Comparison of ENCODE assay signal across 8 cellular contexts in the genomic region with DNA sequence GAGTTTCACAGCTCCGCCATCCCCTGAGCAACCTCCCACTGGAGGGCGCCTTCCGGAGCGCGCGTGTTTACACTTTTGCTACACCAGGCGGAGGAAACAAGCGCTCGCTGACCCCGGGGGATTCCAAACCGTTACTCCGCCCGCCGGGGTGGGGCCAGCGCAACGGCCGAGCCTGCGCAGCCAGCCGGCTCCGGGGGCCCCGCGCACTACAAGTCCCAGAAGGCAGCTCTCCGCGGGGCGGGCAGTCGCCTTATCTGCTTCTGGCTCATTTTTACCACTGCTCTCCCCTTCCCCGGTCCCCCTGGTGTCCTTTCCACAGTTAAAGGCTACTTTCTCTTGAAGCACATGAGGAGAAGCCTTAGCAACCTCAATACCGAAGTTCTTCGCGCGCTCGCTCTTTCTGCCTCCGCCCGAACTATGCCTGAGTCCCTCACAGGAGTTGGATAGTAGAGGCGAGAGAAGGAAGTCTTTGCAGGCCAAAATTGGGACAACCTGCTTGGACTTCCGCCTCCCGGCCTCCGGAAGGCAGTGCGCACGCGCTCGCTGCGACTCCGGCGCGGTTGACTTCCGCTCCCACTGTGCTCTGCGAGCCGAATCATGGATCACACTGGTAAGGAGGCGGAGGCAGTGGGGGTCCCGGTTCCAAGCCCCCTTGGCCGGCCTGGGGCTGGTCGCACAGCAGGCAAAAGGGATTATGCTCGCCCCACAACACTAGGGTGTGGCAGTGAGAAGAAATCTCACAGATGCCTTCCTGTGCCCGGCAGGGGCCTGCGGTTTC. TPM values are rescaled to one million over a fixed set of nuclear protein-coding genes. Genes with fewer than 3 reads are reported as not detected.
DNase-seq lines count a peak whose midpoint lies in the region; ATAC-seq and TF ChIP-seq lines count a peak whose summit lies in the region.

A gene with protein sequence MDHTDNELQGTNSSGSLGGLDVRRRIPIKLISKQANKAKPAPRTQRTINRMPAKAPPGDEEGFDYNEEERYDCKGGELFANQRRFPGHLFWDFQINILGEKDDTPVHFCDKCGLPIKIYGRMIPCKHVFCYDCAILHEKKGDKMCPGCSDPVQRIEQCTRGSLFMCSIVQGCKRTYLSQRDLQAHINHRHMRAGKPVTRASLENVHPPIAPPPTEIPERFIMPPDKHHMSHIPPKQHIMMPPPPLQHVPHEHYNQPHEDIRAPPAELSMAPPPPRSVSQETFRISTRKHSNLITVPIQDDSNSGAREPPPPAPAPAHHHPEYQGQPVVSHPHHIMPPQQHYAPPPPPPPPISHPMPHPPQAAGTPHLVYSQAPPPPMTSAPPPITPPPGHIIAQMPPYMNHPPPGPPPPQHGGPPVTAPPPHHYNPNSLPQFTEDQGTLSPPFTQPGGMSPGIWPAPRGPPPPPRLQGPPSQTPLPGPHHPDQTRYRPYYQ (plus strand): TSS at position 576 of the 778 bp plus-strand sequence. CDS start 22 bp downstream, at position 598.

- peak; percentile 94 for ATAC-seq in GM23338
- peak; percentile 95 for ATAC-seq in naive thymus-derived CD4-positive, alpha-beta T cell
- ATAC-seq in stimulated activated naive B cell treated with anti-CD40 and anti-IgM and Interleukin-4, amounts not matched to agents 10 μg/mL and 1 μg/mL and 100 μg/mL, for 72 hours (replicated peaks): peak; percentile 91 to 92

- H3K27ac ChIP-seq in GM23338 (ENCODE audit: low read depth) (peak within 1 kb of the TSS; percentile 98), fibroblast of lung (ENCODE audit: insufficient read depth, low read length) (peak within 1 kb of the TSS; percentile 98)
- peak within 1 kb of the TSS; percentile 99 for H3K27ac ChIP-seq in naive thymus-derived CD4-positive, alpha-beta T cell (ENCODE audit: low read depth, low read length)

- TF ChIP-seq CTCF in GM23338 (conservative IDR thresholded peaks at IDR 0.05; ENCODE audit: low read depth in 2 of 2) (peak in 1 of 2 experiments; percentile 67; a peak in 3 of 4 replicates), fibroblast of lung (conservative IDR thresholded peaks at IDR 0.05 in 1 of 2, IDR thresholded peaks at IDR 0.05 in 1 of 2; ENCODE audit: low read depth in 1 of 2, low read length in 2 of 2) (peak; percentile 67 to 70)

- H3K9me3 Mint-ChIP-seq in GM23338: no peaks in the 10 kb centered on the region
- H3K9me3 Mint-ChIP-seq in naive thymus-derived CD4-positive, alpha-beta T cell: no peaks in the 10 kb centered on the region
- no peaks in the 10 kb centered on the region for H3K9me3 Mint-ChIP-seq in stimulated activated naive B cell treated with anti-CD40 and anti-IgM and Interleukin-4, amounts not matched to agents 10 μg/mL and 1 μg/mL and 100 μg/mL, for 72 hours

- peak within 1 kb of the TSS; percentile 100 for H3K27ac Mint-ChIP-seq in GM23338
- H3K27ac Mint-ChIP-seq in naive thymus-derived CD4-positive, alpha-beta T cell: peak within 1 kb of the TSS; percentile 99 to 100 (median 100)
- peak within 1 kb of the TSS; percentile 99 for H3K27ac Mint-ChIP-seq in stimulated activated naive B cell treated with anti-CD40 and anti-IgM and Interleukin-4, amounts not matched to agents 10 μg/mL and 1 μg/mL and 100 μg/mL, for 72 hours

- H3K4me2 ChIP-seq in GM23338 (peak within 1 kb of the TSS; percentile 96), fibroblast of lung (ENCODE audit: extremely low read depth, insufficient read depth, low read length) (peak within 1 kb of the TSS; percentile 97)

- H3K36me3 ChIP-seq in GM23338 (ENCODE audit: insufficient read depth): peaks cover under 1% of the 10 kb centered on the region; the same call in 1 of the 2 replicates
- H3K36me3 ChIP-seq in fibroblast of lung (ENCODE audit: control insufficient read depth, insufficient read depth, low read length): no peaks in the 10 kb centered on the region
- peaks cover 0 to 7% (median 0%) of the 10 kb centered on the region in 3 experiments for H3K36me3 ChIP-seq in naive thymus-derived CD4-positive, alpha-beta T cell (ENCODE audit: control insufficient read depth in 2 of 3, insufficient read depth in 3 of 3, low read length in 3 of 3)

- no peaks in the 10 kb centered on the region for H3K27me3 ChIP-seq in GM23338 (ENCODE audit: insufficient read depth)
- no peaks in the 10 kb centered on the region for H3K27me3 ChIP-seq in fibroblast of lung (ENCODE audit: control insufficient read depth, insufficient read depth, low read length)
- no peaks in the 10 kb centered on the region for H3K27me3 ChIP-seq in naive thymus-derived CD4-positive, alpha-beta T cell (ENCODE audit: control insufficient read depth in 2 of 2, insufficient read depth in 2 of 2, low read length in 2 of 2)

- no peaks in the 10 kb centered on the region; the same call in none of the 2 replicates for H4K20me1 ChIP-seq in GM23338 (replicated peaks; ENCODE audit: insufficient read depth)
- peaks cover 5% of the 10 kb centered on the region for H4K20me1 ChIP-seq in fibroblast of lung (ENCODE audit: control insufficient read depth, extremely low read depth, insufficient read depth, low read length)

- peaks cover 17% of the 10 kb centered on the region for H3K4me1 Mint-ChIP-seq in GM23338
- peaks cover 28 to 58% (median 54%) of the 10 kb centered on the region in 7 donors for H3K4me1 Mint-ChIP-seq in naive thymus-derived CD4-positive, alpha-beta T cell
- H3K4me1 Mint-ChIP-seq in stimulated activated naive B cell treated with anti-CD40 and anti-IgM and Interleukin-4, amounts not matched to agents 10 μg/mL and 1 μg/mL and 100 μg/mL, for 72 hours: peaks cover 16 to 35% of the 10 kb centered on the region in 2 donors

- H3K36me3 Mint-ChIP-seq in GM23338 (ENCODE audit: low read depth): peaks cover 1% of the 10 kb centered on the region; the same call in 1 of the 3 replicates
- peaks cover 0 to 9% (median 0%) of the 10 kb centered on the region in 5 donors for H3K36me3 Mint-ChIP-seq in naive thymus-derived CD4-positive, alpha-beta T cell
- H3K36me3 Mint-ChIP-seq in stimulated activated naive B cell treated with anti-CD40 and anti-IgM and Interleukin-4, amounts not matched to agents 10 μg/mL and 1 μg/mL and 100 μg/mL, for 72 hours: peaks cover 0 to 6% of the 10 kb centered on the region in 2 donors

- CTCF ChIA-PET in naive thymus-derived CD4-positive, alpha-beta T cell (lab: Charles Lee): interaction anchor here (1.1 to 4.7 kb wide), 11 partner anchors 16 to 575 kb away, joined by 3 to 89 read pairs (median 5); partner anchors contain the start of genes COG5, DUS4L and HBP1

- H3K4me3 Mint-ChIP-seq in GM23338: peak within 1 kb of the TSS; percentile 98
- peak within 1 kb of the TSS; percentile 93 to 100 (median 98) for H3K4me3 Mint-ChIP-seq in naive thymus-derived CD4-positive, alpha-beta T cell
- H3K4me3 Mint-ChIP-seq in stimulated activated naive B cell treated with anti-CD40 and anti-IgM and Interleukin-4, amounts not matched to agents 10 μg/mL and 1 μg/mL and 100 μg/mL, for 72 hours: peak within 1 kb of the TSS; percentile 98 to 100

- H3K9me2 ChIP-seq in GM23338 (ENCODE audit: insufficient read depth): no peaks in the 10 kb centered on the region

- peaks cover 4% of the 10 kb centered on the region; the same call in 1 of the 2 replicates for H3F3A ChIP-seq in GM23338 (replicated peaks; ENCODE audit: low read depth)

- H3K27me3 Mint-ChIP-seq in GM23338 (ENCODE audit: insufficient read depth, low read depth, poor library complexity): peaks cover 3% of the 10 kb centered on the region
- H3K27me3 Mint-ChIP-seq in naive thymus-derived CD4-positive, alpha-beta T cell: peaks cover 0 to 3% (median 0%) of the 10 kb centered on the region in 5 donors
- no peaks in the 10 kb centered on the region for H3K27me3 Mint-ChIP-seq in stimulated activated naive B cell treated with anti-CD40 and anti-IgM and Interleukin-4, amounts not matched to agents 10 μg/mL and 1 μg/mL and 100 μg/mL, for 72 hours

- DNase-seq in EL (peak; percentile 94), GM23338 (ENCODE audit: low spot score) (peak; percentile 94), LHCN-M2 (ENCODE audit: low read depth) (peak; percentile 96), RPMI7951 (ENCODE audit: low read depth) (peak; percentile 95), fibroblast of lung (ENCODE audit: low read depth in 2 of 2) (peak; percentile 95 to 96)
- DNase-seq in activated T-helper 1 cell treated with anti-CD3 and anti-CD28 coated beads, Interleukin-2, amount 50 U/mL, for 16 hours (ENCODE audit: low read depth in 1 of 2, low spot score in 1 of 2): peak; percentile 96
- peak; percentile 95 to 98 (median 97) for DNase-seq in naive thymus-derived CD4-positive, alpha-beta T cell
- DNase-seq in stimulated activated naive B cell treated with anti-CD40 and anti-IgM and Interleukin-4, amounts not matched to agents 10 μg/mL and 1 μg/mL and 100 μg/mL, for 72 hours: peak; percentile 98

- H3K9ac ChIP-seq in fibroblast of lung (ENCODE audit: insufficient read depth, low read length): peak within 1 kb of the TSS; percentile 91

- peak within 1 kb of the TSS; percentile 95 for H2AFZ ChIP-seq in GM23338
- peak within 1 kb of the TSS; percentile 99 for H2AFZ ChIP-seq in fibroblast of lung (ENCODE audit: low read length)

- H3K4me1 ChIP-seq in GM23338 (ENCODE audit: insufficient read depth) (peaks cover 31% of the 10 kb centered on the region), fibroblast of lung (ENCODE audit: control insufficient read depth, extremely low read depth, insufficient read depth, low read length) (peaks cover 12% of the 10 kb centered on the region)
- H3K4me1 ChIP-seq in naive thymus-derived CD4-positive, alpha-beta T cell (ENCODE audit: control insufficient read depth in 2 of 2, insufficient read depth in 2 of 2, low read length in 2 of 2): peaks cover 35 to 36% of the 10 kb centered on the region in 2 donors

- H3K4me3 ChIP-seq in GM23338: peak within 1 kb of the TSS; percentile 87
- H3K4me3 ChIP-seq in fibroblast of lung (replicated peaks in 1 of 4; ENCODE audit: control extremely low read depth in 1 of 4, insufficient read depth in 1 of 4, low read depth in 3 of 4, low read length in 4 of 4): peak within 1 kb of the TSS; percentile 86 to 99 (median 93)
- peak within 1 kb of the TSS; percentile 90 for H3K4me3 ChIP-seq in naive thymus-derived CD4-positive, alpha-beta T cell (ENCODE audit: low read length)

- H3K9me3 ChIP-seq in fibroblast of lung (ENCODE audit: control insufficient read depth, insufficient read depth, low read depth, low read length): no peaks in the 10 kb centered on the region
- H3K9me3 ChIP-seq in naive thymus-derived CD4-positive, alpha-beta T cell (ENCODE audit: control insufficient read depth in 2 of 3, low read length in 3 of 3): no peaks in the 10 kb centered on the region

- POLR2A ChIA-PET in naive thymus-derived CD4-positive, alpha-beta T cell (lab: Charles Lee): interaction anchor here (0.7 to 5.7 kb wide), 21 partner anchors 9 to 879 kb away, joined by 3 to 79 read pairs (median 7); partner anchors contain the start of genes COG5, DLD, DNAJB9 and DUS4L

- intact Hi-C loops in naive thymus-derived CD4-positive, alpha-beta T cell (cut with micrococcal nuclease): loop anchor here (1.0 to 5.0 kb wide), 20 partner anchors 17 to 1458 kb away; partner anchors contain the start of genes COG5 (in 2 of the 2), DLD (in 2 of the 2), DUS4L (in 2 of the 2) and PIK3CG (in 2 of the 2)

- H3K79me2 ChIP-seq in GM23338 (replicated peaks; ENCODE audit: insufficient read depth): peaks cover 47% of the 10 kb centered on the region
- H3K79me2 ChIP-seq in fibroblast of lung (ENCODE audit: control insufficient read depth, insufficient read depth, low read length): peaks cover 48% of the 10 kb centered on the region

RNA-seq across cellular contexts. Expression of the gene that starts here (rescaled TPM):
- total RNA-seq in GM23338 (2014; rRNA removed; shearing (Covaris generic)): 31.1 and 65.4 TPM in 2 replicates
- polyA plus RNA-seq in GM23338 (2016; fragmentation: Nextera tagmentation; extraction: Ambion mirVana) (54.1 and 67.4 TPM in 2 replicates), fibroblast of lung (20.1 and 24.6 TPM in 2 replicates)
- total RNA-seq in LHCN-M2 (2014; rRNA removed) (37.6 and 42.8 TPM in 2 replicates), fibroblast of lung (17.5 and 21.1 TPM in 2 replicates)
- 16.4 TPM for polyA plus RNA-seq in LHCN-M2 (2012)
- total RNA-seq in RPMI7951 (2014; rRNA removed; shearing (Covaris generic)): 43.4 and 44.9 TPM in 2 replicates
- polyA plus RNA-seq in fibroblast of lung (2012): 18.1 and 18.4 TPM in 2 replicates
- 12.9 and 15.5 TPM in 2 replicates for polyA minus RNA-seq in fibroblast of lung (ENCODE audit: low replicate concordance)
- total RNA-seq in naive thymus-derived CD4-positive, alpha-beta T cell: 10 to 100 TPM; 41.5 to 54.4 (median 51.1) TPM
- 10 to 100 TPM; 63.3 to 73.5 TPM for polyA plus RNA-seq in naive thymus-derived CD4-positive, alpha-beta T cell

Comparison
In these comparisons a context has a peak if more than half of its experiments do, and no peak if none do; other contexts are left out.
1. Peak in every context shown above with its lines: DNase-seq, ATAC-seq, H3K4me3 ChIP-seq and H3K27ac ChIP-seq.